ENCODE assay signal across 25 cellular contexts in genomic region chr5:116856271-116856670, GRCh38.
"Had no signal": no experiment of that assay in that cellular context is flagged by ENCODE, and none has a peak within 500 bp of the region (broad histone marks: within the 10 kb centered on the region; RNA-seq: fewer than 3 reads in every experiment).

No MANE protein-coding gene starts in this region.

- H3K4me3 Mint-ChIP-seq: dendritic cell treated with granulocyte-macrophage colony-stimulating factor and Interleukin-4, amounts not matched to agents 40 ng/mL and 50 ng/mL, for 4 days; effector memory CD8-positive, alpha-beta T cell; endodermal cell; mesothelial cell of epicardium; naive B cell; naive thymus-derived CD8-positive, alpha-beta T cell had no signal

- H3K4me3 ChIP-seq: esophagus squamous epithelium, gastrocnemius medialis, heart right ventricle, left lung, lower lobe of right lung, mucosa of descending colon had no signal

- H3K4me1 ChIP-seq: esophagus squamous epithelium, gastrocnemius medialis, heart right ventricle, left lung, lower lobe of right lung had no signal

- H3K27ac ChIP-seq: epithelial cell of prostate, esophagus squamous epithelium, gastrocnemius medialis, heart right ventricle, left lung, lower lobe of right lung had no signal

- H3K27ac Mint-ChIP-seq: dendritic cell treated with granulocyte-macrophage colony-stimulating factor and Interleukin-4, amounts not matched to agents 40 ng/mL and 50 ng/mL, for 4 days; effector memory CD8-positive, alpha-beta T cell; endodermal cell; mesothelial cell of epicardium; naive B cell; naive thymus-derived CD8-positive, alpha-beta T cell had no signal

- H3K27me3 ChIP-seq: esophagus squamous epithelium, gastrocnemius medialis, heart right ventricle had no signal

- H3K4me1 Mint-ChIP-seq: naive B cell; naive thymus-derived CD8-positive, alpha-beta T cell had no signal

- H3K36me3 Mint-ChIP-seq: mesothelial cell of epicardium; naive B cell; naive thymus-derived CD8-positive, alpha-beta T cell had no signal

- ATAC-seq: effector memory CD8-positive, alpha-beta T cell; esophagus mucosa; gastrocnemius medialis; heart right ventricle; left cardiac atrium; left lung; left ventricle myocardium superior; lower lobe of right lung; mucosa of descending colon; naive thymus-derived CD8-positive, alpha-beta T cell had no signal

- H3K27me3 Mint-ChIP-seq: dendritic cell treated with granulocyte-macrophage colony-stimulating factor and Interleukin-4, amounts not matched to agents 40 ng/mL and 50 ng/mL, for 4 days; effector memory CD8-positive, alpha-beta T cell had no signal

- DNase-seq: cortex of kidney; effector CD8-positive, alpha-beta T cell; effector memory CD8-positive, alpha-beta T cell; erythroblast; esophagus squamous epithelium; foreskin fibroblast; foreskin melanocyte; gastrocnemius medialis; glutamatergic neuron; head of caudate nucleus; heart right ventricle; hippocampal formation; left cardiac atrium; left lung; left ventricle myocardium superior; lower lobe of right lung; mesenchymal stem cell; mucosa of descending colon; naive B cell; naive thymus-derived CD8-positive, alpha-beta T cell had no signal

- H3K9me3 Mint-ChIP-seq: dendritic cell treated with granulocyte-macrophage colony-stimulating factor and Interleukin-4, amounts not matched to agents 40 ng/mL and 50 ng/mL, for 4 days; endodermal cell; mesothelial cell of epicardium had no signal

- H3K9me3 ChIP-seq: esophagus squamous epithelium, gastrocnemius medialis, heart right ventricle, left lung, lower lobe of right lung, mucosa of descending colon had no signal

- H3K36me3 ChIP-seq: esophagus squamous epithelium, gastrocnemius medialis, heart right ventricle, left lung, lower lobe of right lung had no signal
